ENCODE assay signal across 22 cellular contexts in the genomic region with DNA sequence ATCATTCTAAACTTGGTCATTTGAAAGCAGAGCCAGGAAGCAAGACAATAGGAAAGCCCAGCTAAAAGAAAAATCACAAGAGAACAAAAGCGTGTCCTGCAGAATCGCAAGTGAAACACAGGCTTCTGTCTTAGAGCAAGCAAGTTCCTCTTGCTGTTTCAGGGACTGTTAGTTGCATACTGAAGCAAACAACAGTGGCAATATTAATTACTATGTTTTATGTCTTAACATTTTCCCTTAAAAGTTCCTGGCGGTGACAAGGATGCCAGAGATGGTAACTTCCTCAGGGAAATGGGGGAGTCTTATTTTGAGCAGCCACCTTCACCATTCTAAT.
"Had no signal": no experiment of that assay in that cellular context is flagged by ENCODE, and none has a peak within 500 bp of the region (broad histone marks: within the 10 kb centered on the region; RNA-seq: fewer than 3 reads in every experiment).

No MANE protein-coding gene starts in this region.

- H3K9me3 Mint-ChIP-seq: memory B cell; nephron progenitor cell; stimulated activated memory B cell treated with anti-CD40 and anti-IgM and Interleukin-4, amounts not matched to agents 10 μg/mL and 1 μg/mL and 100 μg/mL, for 72 hours; type B pancreatic cell had no signal

- H3K27me3 Mint-ChIP-seq: effector memory CD8-positive, alpha-beta T cell; memory B cell; stimulated activated memory B cell treated with anti-CD40 and anti-IgM and Interleukin-4, amounts not matched to agents 10 μg/mL and 1 μg/mL and 100 μg/mL, for 72 hours; type B pancreatic cell had no signal

- DNase-seq: cortex of kidney; effector memory CD8-positive, alpha-beta T cell; heart left ventricle; hypothalamus; mucosa of descending colon; naive thymus-derived CD4-positive, alpha-beta T cell; nephron progenitor cell; nucleus accumbens; sigmoid colon; stimulated activated CD4-positive, alpha-beta T cell treated with anti-CD3 and anti-CD28 coated beads, Interleukin-2, amount 100 ng/mL, for 24 hours; stimulated activated CD4-positive, alpha-beta T cell treated with anti-CD3 and anti-CD28 coated beads, Interleukin-4, amount 100 ng/mL, for 4 hours; stimulated activated naive CD8-positive, alpha-beta T cell treated with anti-CD3 and anti-CD28 coated beads, Interleukin-15, Interleukin-2, amounts not matched to agents 100 U/mL and 50 U/mL, for 24 hours; substantia nigra; testis; tibial artery had no signal

- H3K27me3 ChIP-seq: gastrocnemius medialis, right atrium auricular region, sigmoid colon, testis had no signal

- H3K9me3 ChIP-seq: gastrocnemius medialis, heart left ventricle, mucosa of descending colon, prostate gland, right atrium auricular region, sigmoid colon, testis, tibial artery had no signal

- H3K4me3 ChIP-seq: gastrocnemius medialis, heart left ventricle, lung, mucosa of descending colon, prostate gland, right atrium auricular region, sigmoid colon, testis, tibial artery had no signal

- H3K36me3 ChIP-seq: gastrocnemius medialis, heart left ventricle, prostate gland, right atrium auricular region, tibial artery had no signal

- H3K4me3 Mint-ChIP-seq: effector memory CD8-positive, alpha-beta T cell; memory B cell; naive thymus-derived CD4-positive, alpha-beta T cell; nephron progenitor cell; stimulated activated memory B cell treated with anti-CD40 and anti-IgM and Interleukin-4, amounts not matched to agents 10 μg/mL and 1 μg/mL and 100 μg/mL, for 72 hours; type B pancreatic cell had no signal

- H3K4me1 ChIP-seq: heart left ventricle, prostate gland, right atrium auricular region, testis, tibial artery had no signal

- H3K27ac Mint-ChIP-seq: effector memory CD8-positive, alpha-beta T cell; memory B cell; naive thymus-derived CD4-positive, alpha-beta T cell; nephron progenitor cell; stimulated activated memory B cell treated with anti-CD40 and anti-IgM and Interleukin-4, amounts not matched to agents 10 μg/mL and 1 μg/mL and 100 μg/mL, for 72 hours; type B pancreatic cell had no signal

- H3K4me1 Mint-ChIP-seq: memory B cell; naive thymus-derived CD4-positive, alpha-beta T cell; stimulated activated memory B cell treated with anti-CD40 and anti-IgM and Interleukin-4, amounts not matched to agents 10 μg/mL and 1 μg/mL and 100 μg/mL, for 72 hours had no signal

- H3K36me3 Mint-ChIP-seq: memory B cell; naive thymus-derived CD4-positive, alpha-beta T cell; stimulated activated memory B cell treated with anti-CD40 and anti-IgM and Interleukin-4, amounts not matched to agents 10 μg/mL and 1 μg/mL and 100 μg/mL, for 72 hours; type B pancreatic cell had no signal

- H3K27ac ChIP-seq: heart left ventricle, prostate gland, right atrium auricular region, testis, tibial artery had no signal
